16 cellular contexts compared by ENCODE assay signal in the genomic region with DNA sequence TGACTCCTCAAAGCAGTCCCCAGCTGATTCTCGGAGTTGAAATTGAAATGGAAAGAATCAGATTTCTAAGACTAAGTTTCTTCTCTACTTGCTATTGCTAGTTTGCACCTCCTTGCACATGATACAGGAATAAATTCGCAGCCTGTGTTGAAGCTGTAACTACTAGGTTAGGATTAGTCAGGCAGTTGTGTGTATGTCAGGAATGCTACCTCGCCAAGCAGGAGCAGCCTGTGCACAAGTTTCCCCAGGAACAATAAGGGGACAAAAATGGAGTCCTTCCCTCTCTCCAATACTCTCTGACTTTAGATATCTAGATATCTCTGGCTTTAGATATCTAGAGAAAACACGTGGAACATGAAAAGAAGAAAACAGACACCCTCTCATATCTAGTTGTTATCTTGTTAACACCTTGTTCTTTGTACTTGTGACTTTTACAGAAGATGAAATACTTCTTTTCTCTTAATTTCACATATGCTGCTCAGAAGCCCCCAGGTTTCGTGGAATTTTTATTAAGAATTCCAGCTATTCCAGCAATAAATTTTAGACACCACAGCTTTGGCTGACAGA.
"Had no signal": no experiment of that assay in that cellular context is flagged by ENCODE, and none has a peak within 500 bp of the region (broad histone marks: within the 10 kb centered on the region; RNA-seq: fewer than 3 reads in every experiment).

No MANE protein-coding gene starts in this region.

- H3K9me3 Mint-ChIP-seq: dendritic cell treated with granulocyte-macrophage colony-stimulating factor and Interleukin-4, amounts not matched to agents 40 ng/mL and 50 ng/mL, for 4 days; natural killer cell treated with Interleukin-12 subunit alpha and Interleukin-12 subunit beta and Interleukin-15 and Interleukin-18, amount 100 ng/mL, for 72 hours had no signal

- H3K4me3 Mint-ChIP-seq: dendritic cell treated with granulocyte-macrophage colony-stimulating factor and Interleukin-4, amounts not matched to agents 40 ng/mL and 50 ng/mL, for 4 days; natural killer cell treated with Interleukin-12 subunit alpha and Interleukin-12 subunit beta and Interleukin-15 and Interleukin-18, amount 100 ng/mL, for 72 hours had no signal

- H3K27ac ChIP-seq: foreskin keratinocyte, parathyroid adenoma, psoas muscle, skin epidermis, suprapubic skin, thyroid gland, upper lobe of left lung, uterus had no signal

- DNase-seq: foreskin keratinocyte; occipital lobe; psoas muscle; stimulated activated CD4-positive, alpha-beta T cell treated with anti-CD3 and anti-CD28 coated beads, Interleukin-12 subunit alpha, Interleukin-12 subunit beta, amount 100 ng/mL, for 4 hours; stimulated activated CD4-positive, alpha-beta T cell treated with anti-CD3 and anti-CD28 coated beads, Interleukin-2, amount 100 ng/mL, for 48 hours; stimulated activated naive CD4-positive, alpha-beta T cell treated with Interleukin-2 at 50 U/mL for 16 hours; thyroid gland; upper lobe of left lung; uterus had no signal

- H3K27ac Mint-ChIP-seq: dendritic cell treated with granulocyte-macrophage colony-stimulating factor and Interleukin-4, amounts not matched to agents 40 ng/mL and 50 ng/mL, for 4 days; natural killer cell treated with Interleukin-12 subunit alpha and Interleukin-12 subunit beta and Interleukin-15 and Interleukin-18, amount 100 ng/mL, for 72 hours had no signal

- H3K9ac ChIP-seq: parathyroid adenoma had no signal

- H3K4me3 ChIP-seq: psoas muscle, skin epidermis, suprapubic skin, thyroid gland, upper lobe of left lung, uterus had no signal

- H3K9me3 ChIP-seq: psoas muscle, suprapubic skin, thyroid gland, upper lobe of left lung, uterus had no signal

- H3K27me3 ChIP-seq: foreskin keratinocyte, suprapubic skin, thyroid gland, upper lobe of left lung, uterus had no signal

- H3K4me1 ChIP-seq: foreskin keratinocyte, parathyroid adenoma, suprapubic skin, thyroid gland, upper lobe of left lung had no signal

- ATAC-seq: foreskin keratinocyte; natural killer cell treated with Interleukin-12 subunit alpha and Interleukin-12 subunit beta and Interleukin-15 and Interleukin-18, amount 100 ng/mL, for 72 hours; sciatic nerve had no signal

- H3K79me2 ChIP-seq: parathyroid adenoma had no signal

- H3K36me3 Mint-ChIP-seq: natural killer cell treated with Interleukin-12 subunit alpha and Interleukin-12 subunit beta and Interleukin-15 and Interleukin-18, amount 100 ng/mL, for 72 hours had no signal

- H3K27me3 Mint-ChIP-seq: dendritic cell treated with granulocyte-macrophage colony-stimulating factor and Interleukin-4, amounts not matched to agents 40 ng/mL and 50 ng/mL, for 4 days had no signal

- FAIRE-seq: colon had no signal

- H3K36me3 ChIP-seq: suprapubic skin, thyroid gland, upper lobe of left lung, uterus had no signal
